10 cellular contexts compared by ENCODE assay signal in genomic region chr14:58796636-58797429, GRCh38.
DNase-seq lines count a peak whose midpoint lies in the region; ATAC-seq lines count a peak whose summit lies in the region.
"Had no signal": no experiment of that assay in that cellular context is flagged by ENCODE, and none has a peak within 500 bp of the region (broad histone marks: within the 10 kb centered on the region; RNA-seq: fewer than 3 reads in every experiment).

No MANE protein-coding gene starts in this region.

- peak; percentile 40 for DNase-seq in kidney glomerular epithelial cell (lab: John Stamatoyannopoulos, UW)
- DNase-seq in GM23248 = no peak
- no peak for DNase-seq in HAP-1 (ENCODE audit: low spot score in 2 of 2)
- no peak for DNase-seq in sciatic nerve (ENCODE audit: low spot score)
- no peak for DNase-seq in NCI-H82 treated with DMSO at 0.1 percent for 48 hours (lab: John Stamatoyannopoulos, UW; ENCODE audit: unreplicated experiment)
- DNase-seq: activated T-cell treated with anti-CD3 and anti-CD28 coated beads, Interleukin-2, amount 50 U/mL, for 72 hours; NCI-H446 treated with DMSO at 0.1 percent for 48 hours had no signal

- no peaks in the 10 kb centered on the region for H3F3A ChIP-seq in GM23248 (ENCODE audit: insufficient read depth)

- 76 to 80% methylated on average over 6 of the region's 6 CpGs for WGBS in GM23248 (ENCODE audit: low coverage in 1 of 2, low lambda C conversion rate in 2 of 2, missing lambda C conversion rate in 2 of 2), 2 experiments

- no peaks in the 10 kb centered on the region for H3K9me3 ChIP-seq in GM23248 (ENCODE audit: low read depth)
- no peaks in the 10 kb centered on the region for H3K9me3 ChIP-seq in HAP-1

- H3K27ac ChIP-seq in GM23248 = no peak overlapping the region

- in situ Hi-C loops in GM23248 (cut with MboI) (no loop called here), HAP-1 (cut with MboI; ENCODE audit: low sequenced_read_pairs) (no loop called here)

- H4K20me1 ChIP-seq in GM23248 (ENCODE audit: insufficient read depth) = no peaks in the 10 kb centered on the region

- no peak overlapping the region for H3K4me3 ChIP-seq in GM23248
- H3K4me3 ChIP-seq in HAP-1 = no peak overlapping the region

- no peak overlapping the region for H3K9ac ChIP-seq in GM23248

- H3K27me3 ChIP-seq in GM23248 (replicated peaks; ENCODE audit: insufficient read depth) = no peaks in the 10 kb centered on the region; the same call in 1 of the 2 replicates
- H3K27me3 ChIP-seq in HAP-1 (ENCODE audit: low read depth) = peaks cover 2% of the 10 kb centered on the region; the same call in 1 of the 2 replicates

- H3K9me2 ChIP-seq in GM23248 (ENCODE audit: insufficient read depth) = no peaks in the 10 kb centered on the region

- H3K36me3 ChIP-seq in GM23248 (ENCODE audit: low read depth) (no peaks in the 10 kb centered on the region), HAP-1 (replicated peaks) (no peaks in the 10 kb centered on the region)

- H3K4me2 ChIP-seq in GM23248 (ENCODE audit: unreplicated experiment) = no peak overlapping the region

- no peak overlapping the region for H2AFZ ChIP-seq in GM23248

- H3K4me1 ChIP-seq in GM23248 (ENCODE audit: insufficient read depth) = no peaks in the 10 kb centered on the region
- no peaks in the 10 kb centered on the region for H3K4me1 ChIP-seq in HAP-1

- ATAC-seq in GM18511 (IDR thresholded peaks at IDR 0.05; ENCODE audit: unreplicated experiment) (peak; percentile 87), GM21737 (IDR thresholded peaks at IDR 0.05; ENCODE audit: unreplicated experiment) (peak; percentile 82), HG03558 (IDR thresholded peaks at IDR 0.05; ENCODE audit: extremely low read depth, unreplicated experiment) (peak; percentile 68), sciatic nerve (no peak)
- ATAC-seq: activated T-cell treated with anti-CD3 and anti-CD28 coated beads, Interleukin-2, amount 50 U/mL, for 72 hours had no signal

- intact Hi-C loops in sciatic nerve (cut with DNase I) = no loop called here

- H3K79me2 ChIP-seq in GM23248 (ENCODE audit: insufficient read depth) = no peaks in the 10 kb centered on the region
